22 cellular contexts compared by ENCODE assay signal in genomic region chr6:166853371-166854325, GRCh38.
"Had no signal": no experiment of that assay in that cellular context is flagged by ENCODE, and none has a peak within 500 bp of the region (broad histone marks: within the 10 kb centered on the region; RNA-seq: fewer than 3 reads in every experiment).

No MANE protein-coding gene starts in this region.

- H3K4me3 ChIP-seq: colonic mucosa, gastroesophageal sphincter, pancreas, prostate gland, smooth muscle cell, stomach, suprapubic skin, tibial artery had no signal

- H3K36me3 ChIP-seq: colonic mucosa, pancreas, prostate gland, suprapubic skin, tibial artery had no signal

- H3K27ac ChIP-seq: colonic mucosa, gastroesophageal sphincter, pancreas, prostate gland, stomach, suprapubic skin, tibial artery had no signal

- H3K9me3 ChIP-seq: colonic mucosa, gastroesophageal sphincter, pancreas, prostate gland, stomach, suprapubic skin, tibial artery had no signal

- DNase-seq: activated B cell treated with CpG ODN at 0.5 μM for 24 hours; activated CD4-positive, alpha-beta T cell treated with anti-CD3 and anti-CD28 coated beads, Interleukin-2, amount 50 U/mL, for 1 hour; activated CD8-positive, alpha-beta memory T cell treated with anti-CD3 and anti-CD28 coated beads, Interleukin-2, amount 10 ng/mL, durations not matched to agents 7 days and 5 days; activated naive CD8-positive, alpha-beta T cell treated with anti-CD3 and anti-CD28 coated beads, Interleukin-2, amount 50 U/mL, for 24 hours; amygdala; colonic mucosa; effector memory CD4-positive, alpha-beta T cell; hippocampal formation; midbrain; nucleus accumbens; pancreas; retina; stimulated activated CD4-positive, alpha-beta T cell treated with anti-CD3 and anti-CD28 coated beads, Interleukin-1b, Interleukin-23, amount 100 ng/mL, for 48 hours; stimulated activated CD4-positive, alpha-beta T cell treated with anti-CD3 and anti-CD28 coated beads, Interleukin-4, amount 100 ng/mL, for 4 hours; stimulated activated CD8-positive, alpha-beta memory T cell treated with anti-CD3 and anti-CD28 coated beads, Interleukin-4, amount 100 ng/mL, for 48 hours; stomach; tibial artery had no signal

- H3K27me3 ChIP-seq: colonic mucosa, gastroesophageal sphincter, pancreas, stomach had no signal

- FAIRE-seq: bronchial epithelial cell, pancreas had no signal

- H3K4me1 ChIP-seq: colonic mucosa, gastroesophageal sphincter, pancreas, prostate gland, stomach, suprapubic skin, tibial artery had no signal

- H3K4me2 ChIP-seq: smooth muscle cell had no signal
